Comparison of ENCODE assay signal across 8 cellular contexts in the genomic region with DNA sequence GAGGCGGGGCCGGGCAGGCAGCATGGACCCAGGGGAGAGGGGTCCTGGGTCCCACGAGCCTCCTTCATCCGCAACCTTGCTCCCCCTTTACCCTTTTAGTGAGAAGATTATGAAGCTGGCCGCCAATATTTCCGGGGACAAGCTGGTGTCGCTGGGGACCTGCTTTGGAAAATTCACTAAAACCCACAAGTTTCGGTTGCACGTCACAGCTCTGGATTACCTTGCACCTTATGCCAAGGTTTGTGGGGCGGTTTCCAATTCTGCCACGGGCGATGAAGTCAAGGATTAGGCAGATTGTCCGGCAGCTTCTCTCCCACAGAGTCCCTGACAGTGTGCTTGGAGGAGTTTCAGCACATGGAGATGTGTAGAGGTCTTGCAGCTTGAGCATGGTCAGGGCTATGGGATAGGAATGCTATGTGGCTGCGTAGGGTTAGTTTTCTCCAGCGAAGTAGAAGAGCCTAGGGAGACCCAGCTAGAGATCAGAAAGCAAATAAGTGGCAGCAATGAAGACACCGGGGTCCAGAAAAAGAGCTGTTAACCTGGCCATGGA. TPM values are rescaled to one million over a fixed set of nuclear protein-coding genes. Genes with fewer than 3 reads are reported as not detected.
DNase-seq lines count a peak whose midpoint lies in the region; ATAC-seq and TF ChIP-seq lines count a peak whose summit lies in the region.

No MANE protein-coding gene starts in this region.

- H3K9me3 ChIP-seq in Caco-2: no peaks in the 10 kb centered on the region
- no peaks in the 10 kb centered on the region for H3K9me3 ChIP-seq in naive thymus-derived CD4-positive, alpha-beta T cell (ENCODE audit: control insufficient read depth in 2 of 3, low read length in 3 of 3)

- peak overlapping the region; percentile 44 for H3K27ac ChIP-seq in cingulate gyrus (ENCODE audit: low read depth, low read length)
- peak overlapping the region; percentile 86 for H3K27ac ChIP-seq in naive thymus-derived CD4-positive, alpha-beta T cell (ENCODE audit: low read depth, low read length)

- POLR2A ChIA-PET in Caco-2 (lab: Charles Lee): interaction anchor here (0.5 to 0.9 kb wide), 3 partner anchors 12 to 502 kb away, joined by 3 read pairs; partner anchors contain the start of gene NOB1
- POLR2A ChIA-PET in naive thymus-derived CD4-positive, alpha-beta T cell (lab: Charles Lee): interaction anchor here (0.7 to 5.1 kb wide), 11 partner anchors 10 to 224 kb away, joined by 3 to 46 read pairs (median 4); partner anchors contain the start of genes PDF and VPS4A

- no peaks in the 10 kb centered on the region for H3K9me3 Mint-ChIP-seq in Caco-2 (ENCODE audit: unreplicated experiment)
- no peaks in the 10 kb centered on the region for H3K9me3 Mint-ChIP-seq in naive thymus-derived CD4-positive, alpha-beta T cell

- CTCF ChIA-PET in Caco-2 (lab: Charles Lee): no interaction called here
- CTCF ChIA-PET in naive thymus-derived CD4-positive, alpha-beta T cell (lab: Charles Lee): interaction anchor here (0.6 to 2.5 kb wide), 3 partner anchors 10 to 781 kb away, joined by 3 to 13 read pairs (median 4); partner anchors contain the start of gene PDF

- no peaks in the 10 kb centered on the region for H3K27me3 Mint-ChIP-seq in Caco-2 (ENCODE audit: insufficient read depth, unreplicated experiment)
- no peaks in the 10 kb centered on the region for H3K27me3 Mint-ChIP-seq in naive thymus-derived CD4-positive, alpha-beta T cell

- TF ChIP-seq CTCF in Caco-2 (IDR thresholded peaks at IDR 0.05; ENCODE audit: insufficient read depth in 1 of 2, low read depth in 1 of 2, low read length in 1 of 2, severe bottlenecking in 1 of 2, unreplicated experiment in 1 of 2): no peak

- H3K27me3 ChIP-seq in Caco-2 (replicated peaks; ENCODE audit: control insufficient read depth, insufficient read depth, low read length): no peaks in the 10 kb centered on the region
- no peaks in the 10 kb centered on the region for H3K27me3 ChIP-seq in naive thymus-derived CD4-positive, alpha-beta T cell (ENCODE audit: control insufficient read depth in 2 of 2, insufficient read depth in 2 of 2, low read length in 2 of 2)

- TSS peak; percentile 66 for BruUV-seq in Caco-2 (replicated peaks; lab: Mats Ljungman, UMichigan)

- peak overlapping the region; percentile 81 for H3K4me3 ChIP-seq in Caco-2 (ENCODE audit: low read depth, low read length)
- peak overlapping the region; percentile 80 for H3K4me3 ChIP-seq in naive thymus-derived CD4-positive, alpha-beta T cell (ENCODE audit: low read length)

- peaks cover 14% of the 10 kb centered on the region; the same call in 1 of the 2 replicates for H3K4me1 ChIP-seq in Caco-2
- H3K4me1 ChIP-seq in naive thymus-derived CD4-positive, alpha-beta T cell (ENCODE audit: control insufficient read depth in 2 of 2, insufficient read depth in 2 of 2, low read length in 2 of 2): peaks cover 20 to 25% of the 10 kb centered on the region in 2 donors

- peaks cover 3% of the 10 kb centered on the region; the same call in 1 of the 2 replicates for H3K36me3 ChIP-seq in Caco-2 (ENCODE audit: control insufficient read depth, insufficient read depth, low read length)
- H3K36me3 ChIP-seq in naive thymus-derived CD4-positive, alpha-beta T cell (ENCODE audit: control insufficient read depth in 2 of 3, insufficient read depth in 3 of 3, low read length in 3 of 3): peaks cover 8 to 48% (median 8%) of the 10 kb centered on the region in 3 experiments

- peak overlapping the region; percentile 98 for H3K27ac Mint-ChIP-seq in Caco-2 (ENCODE audit: unreplicated experiment)
- peak overlapping the region; percentile 95 to 99 (median 98) for H3K27ac Mint-ChIP-seq in naive thymus-derived CD4-positive, alpha-beta T cell

- H3K4me1 Mint-ChIP-seq in Caco-2 (ENCODE audit: low read depth, unreplicated experiment): peaks cover 12% of the 10 kb centered on the region
- H3K4me1 Mint-ChIP-seq in naive thymus-derived CD4-positive, alpha-beta T cell: peaks cover 31 to 63% (median 49%) of the 10 kb centered on the region in 7 donors

- intact Hi-C loops in Caco-2 (cut with micrococcal nuclease; ENCODE audit: unreplicated experiment): no loop called here
- intact Hi-C loops in naive thymus-derived CD4-positive, alpha-beta T cell (cut with micrococcal nuclease): no loop called here

- peaks cover 76% of the 10 kb centered on the region for H3K36me3 Mint-ChIP-seq in Caco-2 (ENCODE audit: insufficient read depth, unreplicated experiment)
- peaks cover 5 to 29% (median 20%) of the 10 kb centered on the region in 5 donors for H3K36me3 Mint-ChIP-seq in naive thymus-derived CD4-positive, alpha-beta T cell

- no peak for DNase-seq in Caco-2
- DNase-seq in M059J (ENCODE audit: low read depth): peak; percentile 20
- DNase-seq in naive thymus-derived CD4-positive, alpha-beta T cell: peak in 2 of 9 donors; percentile 8 to 20
- DNase-seq in kidney glomerular epithelial cell (lab: John Stamatoyannopoulos, UW): no peak
- DNase-seq in effector CD8-positive, alpha-beta T cell (lab: John Stamatoyannopoulos, UW): no peak
- DNase-seq in COLO829 (ENCODE audit: low spot score): no peak

- H3K4me3 Mint-ChIP-seq in Caco-2 (ENCODE audit: unreplicated experiment): peak overlapping the region; percentile 98
- peak overlapping the region; percentile 97 to 100 (median 99) for H3K4me3 Mint-ChIP-seq in naive thymus-derived CD4-positive, alpha-beta T cell

- no peak for ATAC-seq in naive thymus-derived CD4-positive, alpha-beta T cell
- ATAC-seq in GM19452 (IDR thresholded peaks at IDR 0.05; ENCODE audit: unreplicated experiment): no peak

RNA-seq across cellular contexts. Expression of gene NIP7, which starts 0.6 kb away (rescaled TPM):
- 65.6 TPM in 2 replicates for total RNA-seq in Caco-2 (2022)
- 24.5 and 29.4 TPM in 2 replicates for total RNA-seq in M059J (2014; rRNA removed; shearing (Covaris generic))
- 10 to 100 TPM; 22.1 to 40.9 (median 30.3) TPM for total RNA-seq in naive thymus-derived CD4-positive, alpha-beta T cell
- 10 to 100 TPM; 19.5 to 20.2 TPM for polyA plus RNA-seq in naive thymus-derived CD4-positive, alpha-beta T cell

RNA-seq across cellular contexts. Expression of gene COG8, which starts 0.8 kb away (rescaled TPM):
- 57.4 and 59.1 TPM in 2 replicates for total RNA-seq in Caco-2 (2022)
- total RNA-seq in M059J (2014; rRNA removed; shearing (Covaris generic)): 31.7 and 36.8 TPM in 2 replicates
- 10 to 100 TPM; 29.5 to 73.7 (median 37.4) TPM for total RNA-seq in naive thymus-derived CD4-positive, alpha-beta T cell
- polyA plus RNA-seq in naive thymus-derived CD4-positive, alpha-beta T cell: 10 to 100 TPM; 38.7 to 52.0 TPM

RNA-seq across cellular contexts. Expression of gene PDF, which starts 9.8 kb away (rescaled TPM):
- total RNA-seq in Caco-2 (2022): 42.1 and 50.7 TPM in 2 replicates
- total RNA-seq in M059J (2014; rRNA removed; shearing (Covaris generic)): 23.5 and 29.5 TPM in 2 replicates
- total RNA-seq in naive thymus-derived CD4-positive, alpha-beta T cell: 10 to 100 TPM in 2 of 5 experiments, 1 to 10 TPM in 3; 4.6 to 11.8 (median 9.5) TPM
- 10 to 100 TPM; 15.9 to 24.5 TPM for polyA plus RNA-seq in naive thymus-derived CD4-positive, alpha-beta T cell

RNA-seq across cellular contexts. Expression of gene TMED6, which starts 11.4 kb away (rescaled TPM):
- 2.4 TPM in 2 replicates for total RNA-seq in Caco-2 (2022)
- total RNA-seq in M059J (2014; rRNA removed; shearing (Covaris generic)): not detected in 2 replicates
- total RNA-seq in naive thymus-derived CD4-positive, alpha-beta T cell: 1 to 10 TPM; 1.8 to 6.3 (median 2.9) TPM
- polyA plus RNA-seq in naive thymus-derived CD4-positive, alpha-beta T cell: under 1 TPM in 1 of 2 donors, not detected in 1; 0.21 TPM

RNA-seq across cellular contexts. Expression of gene VPS4A, which starts 29.0 kb away (rescaled TPM):
- total RNA-seq in Caco-2 (2022): 42.4 and 45.8 TPM in 2 replicates
- 27.8 and 32.1 TPM in 2 replicates for total RNA-seq in M059J (2014; rRNA removed; shearing (Covaris generic))
- 10 to 100 TPM; 36.7 to 53.7 (median 46.9) TPM for total RNA-seq in naive thymus-derived CD4-positive, alpha-beta T cell
- polyA plus RNA-seq in naive thymus-derived CD4-positive, alpha-beta T cell: 10 to 100 TPM; 29.7 to 44.4 TPM
